In the genomic region with DNA sequence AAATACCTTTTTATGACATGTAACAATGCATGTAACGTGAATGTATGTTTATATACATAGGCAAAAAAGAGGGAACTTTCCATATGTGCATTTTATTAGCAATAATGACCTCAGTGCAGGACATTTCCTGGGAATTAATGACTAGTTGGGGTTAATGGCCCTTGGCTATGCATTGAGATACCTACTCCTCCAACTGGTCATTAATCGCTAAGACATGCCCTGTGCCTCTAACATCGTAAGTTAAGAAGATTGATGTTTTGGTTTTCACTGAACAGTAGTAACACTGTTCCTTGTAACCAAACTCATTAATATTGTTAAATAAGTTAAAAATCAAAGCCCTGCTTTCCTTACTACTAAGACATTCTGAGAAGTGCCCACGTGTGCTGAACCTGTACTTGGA, we compare ENCODE assay signal across 20 cellular contexts.
DNase-seq lines count a peak whose midpoint lies in the region; ATAC-seq and TF ChIP-seq lines count a peak whose summit lies in the region.
"Had no signal": no experiment of that assay in that cellular context is flagged by ENCODE, and none has a peak within 500 bp of the region (broad histone marks: within the 10 kb centered on the region; RNA-seq: fewer than 3 reads in every experiment).

No MANE protein-coding gene starts in this region.

- CTCF ChIA-PET in A673 (lab: Charles Lee) = no interaction called here

- POLR2A ChIA-PET in A673 (lab: Charles Lee; ENCODE audit: low non-redundant PET) = no interaction called here

- no peak for TF ChIP-seq POLR2A in transverse colon (IDR thresholded peaks at IDR 0.05)

- intact Hi-C loops in A673 (cut with micrococcal nuclease; ENCODE audit: unreplicated experiment) (no loop called here), transverse colon (cut with DNase I; ENCODE audit: low total_unique reads) (no loop called here)

- no peak for ATAC-seq in HG03039 (IDR thresholded peaks at IDR 0.05; ENCODE audit: unreplicated experiment)
- ATAC-seq: A549 had no signal

- in situ Hi-C loops in transverse colon (cut with MboI; ENCODE audit: low pct_ligation_motif_present in 1 of 4, low pct_unique_long_range_greater_than_20kb in 1 of 4, low sequenced_read_pairs in 3 of 4) = no loop called here

- BruUV-seq in A673 (replicated peaks; lab: Mats Ljungman, UMichigan) = no TSS peak

- H3K27ac ChIP-seq in A673 (ENCODE audit: low read depth, low read length, poor library complexity, severe bottlenecking) = peak overlapping the region; percentile 25
- H3K27ac ChIP-seq in SK-N-MC = peak overlapping the region; percentile 87; the same call in 1 of the 2 replicates
- H3K27ac ChIP-seq in endodermal cell (ENCODE audit: low read depth, low read length) = no peak overlapping the region
- no peak overlapping the region for H3K27ac ChIP-seq in transverse colon
- H3K27ac ChIP-seq: A549 had no signal

- H3K4me1 ChIP-seq in A673 (ENCODE audit: insufficient read depth, low read length, poor library complexity, severe bottlenecking) (peaks cover 19% of the 10 kb centered on the region), endodermal cell (ENCODE audit: control insufficient read depth, insufficient read depth, low read length) (no peaks in the 10 kb centered on the region), transverse colon (no peaks in the 10 kb centered on the region)
- H3K4me1 ChIP-seq: A549 had no signal

- TF ChIP-seq EP300 in transverse colon (IDR thresholded peaks at IDR 0.05; ENCODE audit: low read depth) = no peak

- H3K27ac Mint-ChIP-seq in endodermal cell (no peak overlapping the region), nephron (peak overlapping the region; percentile 43 to 85 (median 69))
- H3K27ac Mint-ChIP-seq: CD4-positive, alpha-beta memory T cell had no signal

- H3K4me3 ChIP-seq in A673 (ENCODE audit: low read depth, low read length, poor library complexity, severe bottlenecking) (no peak overlapping the region), SK-N-MC (peak overlapping the region; percentile 66), endodermal cell (ENCODE audit: low read length) (no peak overlapping the region), transverse colon (no peak overlapping the region)
- H3K4me3 ChIP-seq: A549, HAP-1 had no signal

- H3K36me3 ChIP-seq in A673 (ENCODE audit: insufficient read depth, low read length, poor library complexity, severe bottlenecking) = no peaks in the 10 kb centered on the region
- H3K36me3 ChIP-seq in SK-N-MC (ENCODE audit: insufficient read depth, low read length) = no peaks in the 10 kb centered on the region
- peaks cover 3% of the 10 kb centered on the region for H3K36me3 ChIP-seq in endodermal cell (ENCODE audit: control insufficient read depth, insufficient read depth, low read length)
- no peaks in the 10 kb centered on the region for H3K36me3 ChIP-seq in transverse colon
- H3K36me3 ChIP-seq: HAP-1 had no signal

- no peaks in the 10 kb centered on the region for H3K9me3 ChIP-seq in A673 (ENCODE audit: low read depth, low read length, poor library complexity, severe bottlenecking)
- no peaks in the 10 kb centered on the region for H3K9me3 ChIP-seq in SK-N-MC (ENCODE audit: low read depth, low read length)
- no peaks in the 10 kb centered on the region for H3K9me3 ChIP-seq in endodermal cell (ENCODE audit: control insufficient read depth, low read length)
- H3K9me3 ChIP-seq in transverse colon = no peaks in the 10 kb centered on the region
- H3K9me3 ChIP-seq: A549, HAP-1 had no signal

- peak; percentile 24 for DNase-seq in A673 (ENCODE audit: low spot score)
- DNase-seq in SK-N-MC (ENCODE audit: low read depth, low spot score) = no peak
- no peak for DNase-seq in endodermal cell
- no peak for DNase-seq in KG1 (lab: John Stamatoyannopoulos, UW)
- DNase-seq in mesenteric fat pad (ENCODE audit: low spot score) = no peak
- no peak for DNase-seq in transverse colon
- DNase-seq: 8988T; C1 segment of cervical spinal cord; Calu3; CD4-positive, alpha-beta memory T cell; COR-L47; DMS53; DMS79 treated with DMSO at 0.1 percent for 48 hours; GF-D8; GOT3 had no signal

- H3K4me1 Mint-ChIP-seq in endodermal cell = no peaks in the 10 kb centered on the region
- H3K4me1 Mint-ChIP-seq in nephron = peaks cover 16% of the 10 kb centered on the region
- H3K4me1 Mint-ChIP-seq: CD4-positive, alpha-beta memory T cell had no signal

- no peaks in the 10 kb centered on the region for H3K36me3 Mint-ChIP-seq in endodermal cell (ENCODE audit: low read depth)
- H3K36me3 Mint-ChIP-seq in nephron (ENCODE audit: low read depth) = peaks cover 9% of the 10 kb centered on the region
- H3K36me3 Mint-ChIP-seq: CD4-positive, alpha-beta memory T cell had no signal

- no peak overlapping the region for H3K9ac ChIP-seq in SK-N-MC (ENCODE audit: insufficient read length)
- no peak overlapping the region for H3K9ac ChIP-seq in endodermal cell (ENCODE audit: extremely low read depth, low read length, poor library complexity, severe bottlenecking)

- no peaks in the 10 kb centered on the region for H3K27me3 ChIP-seq in A673 (replicated peaks; ENCODE audit: insufficient read depth, low read depth, low read length, poor library complexity)
- H3K27me3 ChIP-seq in endodermal cell (ENCODE audit: control insufficient read depth, insufficient read depth, low read length, poor library complexity, severe bottlenecking) = no peaks in the 10 kb centered on the region
- H3K27me3 ChIP-seq in transverse colon = no peaks in the 10 kb centered on the region

- TF ChIP-seq CTCF in A673 (conservative IDR thresholded peaks at IDR 0.05; ENCODE audit: low read depth, low read length) (no peak), endodermal cell (conservative IDR thresholded peaks at IDR 0.05) (peak; percentile 46), nephron (IDR thresholded peaks at IDR 0.05; ENCODE audit: unreplicated experiment in 3 of 3) (no peak), transverse colon (IDR thresholded peaks at IDR 0.05) (no peak)

- H3K9me3 Mint-ChIP-seq in endodermal cell (no peaks in the 10 kb centered on the region), nephron (no peaks in the 10 kb centered on the region)
- H3K9me3 Mint-ChIP-seq: HFFc6 had no signal

- no peaks in the 10 kb centered on the region for H3K27me3 Mint-ChIP-seq in endodermal cell (ENCODE audit: insufficient read depth)
- H3K27me3 Mint-ChIP-seq in nephron (ENCODE audit: low read depth) = no peaks in the 10 kb centered on the region
- H3K27me3 Mint-ChIP-seq: CD4-positive, alpha-beta memory T cell had no signal

- WGBS in endodermal cell (ENCODE audit: insufficient coverage in 1 of 2, insufficient read length in 1 of 2), 2 experiments = 83 to 97% methylated on average over 1 to 4 of the region's 4 CpGs
- WGBS in transverse colon (ENCODE audit: low coverage in 1 of 2), 2 donors = 81% methylated on average over 4 of the region's 4 CpGs

- H3K4me3 Mint-ChIP-seq in endodermal cell (no peak overlapping the region), nephron (no peak overlapping the region)
- H3K4me3 Mint-ChIP-seq: CD4-positive, alpha-beta memory T cell; HFFc6 had no signal

Comparison
In these comparisons a context has a peak if more than half of its experiments do, and no peak if none do; other contexts are left out.
1. H3K27ac ChIP-seq: peak in A673 (single experiment) and SK-N-MC (single experiment); none in endodermal cell (single experiment) and transverse colon (0 of 4).